13 cellular contexts compared by ENCODE assay signal in the genomic region with DNA sequence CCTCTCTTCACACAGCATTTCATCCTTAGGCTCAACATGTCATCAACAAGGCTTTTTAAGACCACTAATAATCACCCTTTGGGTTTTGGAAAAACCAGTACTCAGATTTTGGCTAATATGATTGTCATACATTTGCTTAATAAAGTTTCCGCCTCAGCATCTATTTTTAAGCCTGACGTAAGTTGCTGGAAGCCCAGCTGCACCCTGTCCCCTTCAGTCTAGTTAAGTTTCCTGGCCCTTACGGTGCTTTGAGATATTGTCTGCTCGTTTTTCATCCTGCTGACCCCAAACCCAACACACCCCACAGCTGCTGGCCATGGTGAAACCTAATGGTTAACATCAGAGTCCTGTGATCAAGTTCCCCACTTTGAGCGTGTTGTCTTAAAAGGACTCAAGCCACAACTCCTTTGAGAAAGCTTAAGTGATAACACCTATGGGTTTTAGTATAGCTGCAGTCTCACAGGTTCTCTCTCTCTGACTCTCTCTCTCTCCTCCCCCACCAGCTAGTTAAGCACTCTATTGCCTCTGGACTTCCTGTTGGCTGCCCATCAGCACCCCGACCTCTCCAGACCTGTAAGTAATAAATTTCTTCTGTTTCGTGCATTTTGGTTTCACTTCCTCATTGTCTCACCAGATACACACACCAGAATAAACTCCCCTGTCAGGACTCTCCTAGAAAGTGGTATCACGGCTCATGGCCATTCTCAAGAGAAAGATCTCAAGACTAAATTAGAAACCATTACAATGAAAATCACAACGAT.
DNase-seq lines count a peak whose midpoint lies in the region; ATAC-seq and TF ChIP-seq lines count a peak whose summit lies in the region.
"Had no signal": no experiment of that assay in that cellular context is flagged by ENCODE, and none has a peak within 500 bp of the region (broad histone marks: within the 10 kb centered on the region; RNA-seq: fewer than 3 reads in every experiment).

No MANE protein-coding gene starts in this region.

- H3K27ac Mint-ChIP-seq in HFFc6 (no peak overlapping the region), endothelial cell (ENCODE audit: unreplicated experiment) (no peak overlapping the region)

- H3K4me3 ChIP-seq in OCI-LY7 (ENCODE audit: low read depth, low read length, poor library complexity, severe bottlenecking): no peak overlapping the region
- H3K4me3 ChIP-seq in skeletal muscle tissue (ENCODE audit: low read length in 3 of 3): peak overlapping the region; percentile 44 to 63 (median 56)
- H3K4me3 ChIP-seq: thyroid gland had no signal

- no peaks in the 10 kb centered on the region for H3K9me2 ChIP-seq in OCI-LY7 (ENCODE audit: insufficient read depth, low read length)

- H3K36me3 Mint-ChIP-seq in HFFc6 (ENCODE audit: low read depth): no peaks in the 10 kb centered on the region; the same call in 1 of the 2 replicates
- no peaks in the 10 kb centered on the region for H3K36me3 Mint-ChIP-seq in endothelial cell (ENCODE audit: low read depth, unreplicated experiment)

- H3K27ac ChIP-seq in OCI-LY7 (ENCODE audit: low read depth, low read length, poor library complexity, severe bottlenecking) (no peak overlapping the region), skeletal muscle tissue (ENCODE audit: low read depth, low read length) (peak overlapping the region; percentile 54)
- H3K27ac ChIP-seq: 22Rv1, neutrophil, thyroid gland had no signal

- BruUV-seq in OCI-LY7 (replicated peaks; lab: Mats Ljungman, UMichigan): no TSS peak

- peak; percentile 86 for ATAC-seq in HG03066 (IDR thresholded peaks at IDR 0.05; ENCODE audit: low read depth, unreplicated experiment)

- no peak overlapping the region for H2AFZ ChIP-seq in OCI-LY7 (ENCODE audit: low read length)

- POLR2A ChIA-PET in OCI-LY7 (lab: Charles Lee): interaction anchor here (1.1 kb wide), 1 partner anchor 10 kb away, joined by 3 read pairs; no protein-coding TSS in a partner anchor

- H3K36me3 ChIP-seq in OCI-LY7 (ENCODE audit: insufficient read depth, low read length) (no peaks in the 10 kb centered on the region), skeletal muscle tissue (ENCODE audit: control insufficient read depth in 3 of 3, insufficient read depth in 3 of 3, low read length in 3 of 3) (no peaks in the 10 kb centered on the region)
- H3K36me3 ChIP-seq: neutrophil, thyroid gland had no signal

- no peaks in the 10 kb centered on the region for H4K20me1 ChIP-seq in OCI-LY7 (ENCODE audit: insufficient read depth, low read length)

- H3K4me1 Mint-ChIP-seq in HFFc6 (ENCODE audit: low read depth) (no peaks in the 10 kb centered on the region), endothelial cell (ENCODE audit: unreplicated experiment) (no peaks in the 10 kb centered on the region)

- no peak for TF ChIP-seq CTCF in OCI-LY7 (conservative IDR thresholded peaks at IDR 0.05; ENCODE audit: low read length)
- TF ChIP-seq CTCF in HFFc6 (IDR thresholded peaks at IDR 0.05): no peak
- no peak for TF ChIP-seq CTCF in endothelial cell (IDR thresholded peaks at IDR 0.05; ENCODE audit: unreplicated experiment)

- H3K27me3 ChIP-seq in skeletal muscle tissue (ENCODE audit: control insufficient read depth in 3 of 3, insufficient read depth in 3 of 3, low read length in 3 of 3): no peaks in the 10 kb centered on the region
- H3K27me3 ChIP-seq: neutrophil, thyroid gland had no signal

- H3K4me1 ChIP-seq in OCI-LY7 (ENCODE audit: insufficient read depth, low read length, poor library complexity, severe bottlenecking): no peaks in the 10 kb centered on the region
- no peaks in the 10 kb centered on the region for H3K4me1 ChIP-seq in skeletal muscle tissue (ENCODE audit: control insufficient read depth in 3 of 3, insufficient read depth in 3 of 3, low read length in 3 of 3)

- intact Hi-C loops in OCI-LY7 (cut with micrococcal nuclease; ENCODE audit: unreplicated experiment): no loop called here

- CTCF ChIA-PET in OCI-LY7 (lab: Charles Lee; ENCODE audit: unreplicated experiment): no interaction called here

- H3K9me3 Mint-ChIP-seq in HFFc6 (peaks cover 61% of the 10 kb centered on the region), endothelial cell (ENCODE audit: unreplicated experiment) (no peaks in the 10 kb centered on the region)

- H3K9me3 ChIP-seq in OCI-LY7 (ENCODE audit: low read length): no peaks in the 10 kb centered on the region
- H3K9me3 ChIP-seq in skeletal muscle tissue (ENCODE audit: control insufficient read depth in 3 of 3, low read length in 3 of 3): no peaks in the 10 kb centered on the region
- H3K9me3 ChIP-seq: neutrophil, thyroid gland had no signal

- H3K4me2 ChIP-seq in OCI-LY7 (ENCODE audit: low read length): no peak overlapping the region

- H3K9ac ChIP-seq in skeletal muscle tissue (ENCODE audit: low read depth in 1 of 3, low read length in 3 of 3): peak overlapping the region in 2 of 3 donors; percentile 24 to 51

- peak; percentile 17 for DNase-seq in DMS53 (lab: John Stamatoyannopoulos, UW)
- DNase-seq in DMS53 treated with DMSO at 0.1 percent for 48 hours (lab: John Stamatoyannopoulos, UW; ENCODE audit: unreplicated experiment): no peak
- peak; percentile 32 for DNase-seq in OCI-LY7 (ENCODE audit: low spot score)
- no peak for DNase-seq in HFFc6
- no peak for DNase-seq in endothelial cell (ENCODE audit: low spot score)
- no peak for DNase-seq in NCI-H1092 (lab: John Stamatoyannopoulos, UW)
- DNase-seq: amniotic stem cell, NCI-H2227 treated with DMSO at 0.1 percent for 48 hours, thyroid gland had no signal

- H3K27me3 Mint-ChIP-seq in HFFc6 (ENCODE audit: insufficient read depth) (no peaks in the 10 kb centered on the region), endothelial cell (ENCODE audit: unreplicated experiment) (no peaks in the 10 kb centered on the region)

- no peaks in the 10 kb centered on the region for H3K79me2 ChIP-seq in OCI-LY7 (ENCODE audit: insufficient read depth, low read depth, low read length)

- H3K4me3 Mint-ChIP-seq in HFFc6: no peak overlapping the region
- no peak overlapping the region for H3K4me3 Mint-ChIP-seq in endothelial cell (ENCODE audit: unreplicated experiment)

Comparison
In these comparisons a context has a peak if more than half of its experiments do, and no peak if none do; other contexts are left out.
1. DNase-seq: peak in DMS53 (single experiment) and OCI-LY7 (single experiment); none in DMS53 treated with DMSO at 0.1 percent for 48 hours (single experiment), HFFc6 (single experiment), endothelial cell (single experiment) and NCI-H1092 (single experiment).